Comparison of ENCODE assay signal across 1 cellular context in genomic region chr1:93021539-93022134, GRCh38.
TF ChIP-seq lines count a peak whose summit lies in the region.

No MANE protein-coding gene starts in this region.

TF ChIP-seq in GM23338, 12 proteins besides CTCF, POLR2A, EP300 and RAD21 (continued from another document):
- no peak for TF ChIP-seq ZNF462 (CRISPR knock-in tag; IDR thresholded peaks at IDR 0.05)
TF ChIP-seq in GM23338: peak in this region for 0.
